Comparison of ENCODE assay signal across 10 cellular contexts in genomic region chr2:237895544-237896506, GRCh38. TPM values are rescaled to one million over a fixed set of nuclear protein-coding genes. Genes with fewer than 3 reads are reported as not detected.
DNase-seq lines count a peak whose midpoint lies in the region; ATAC-seq and TF ChIP-seq lines count a peak whose summit lies in the region.
"Had no signal": no experiment of that assay in that cellular context is flagged by ENCODE, and none has a peak within 500 bp of the region (broad histone marks: within the 10 kb centered on the region; RNA-seq: fewer than 3 reads in every experiment).

No MANE protein-coding gene starts in this region.

- H3F3A ChIP-seq in MM.1S (ENCODE audit: insufficient read depth, low read length) = no peaks in the 10 kb centered on the region

- no peak overlapping the region for H3K18ac ChIP-seq in trophoblast cell (ENCODE audit: low read length)

- H3K36me3 ChIP-seq in trophoblast cell (ENCODE audit: control insufficient read depth in 1 of 2, insufficient read depth in 2 of 2, low read length in 2 of 2) (no peaks in the 10 kb centered on the region), MM.1S (replicated peaks; ENCODE audit: insufficient read depth, low read length) (no peaks in the 10 kb centered on the region)

- WGBS in trophoblast cell (ENCODE audit: extremely low coverage, insufficient coverage, insufficient read length) = no CpG with 5 or more reads among the region's 27 CpGs

- peak overlapping the region; percentile 17 for H3K14ac ChIP-seq in trophoblast cell (ENCODE audit: low read length)

- H3K4me2 ChIP-seq in trophoblast cell (ENCODE audit: low read length) = no peak overlapping the region
- no peak overlapping the region for H3K4me2 ChIP-seq in MM.1S (ENCODE audit: low read depth, low read length)

- H2AK5ac ChIP-seq in trophoblast cell (ENCODE audit: low read length) = no peak overlapping the region

- H3K4ac ChIP-seq in trophoblast cell (ENCODE audit: low read depth, low read length) = no peak overlapping the region

- no peak overlapping the region for H2BK120ac ChIP-seq in trophoblast cell (ENCODE audit: insufficient read depth, low read length, poor library complexity)

- H3K79me1 ChIP-seq in trophoblast cell (ENCODE audit: low read length) = no peaks in the 10 kb centered on the region

- H2BK12ac ChIP-seq in trophoblast cell (ENCODE audit: low read length) = no peak overlapping the region

- H3K27ac ChIP-seq in foreskin keratinocyte (peak overlapping the region; percentile 14), trophoblast cell (ENCODE audit: low read depth, low read length) (no peak overlapping the region), MM.1S (ENCODE audit: low read length) (no peak overlapping the region)

- TF ChIP-seq CTCF in foreskin keratinocyte (conservative IDR thresholded peaks at IDR 0.05) (no peak), GM10266 (IDR thresholded peaks at IDR 0.05; ENCODE audit: control insufficient read depth, insufficient read depth, low read depth, missing control alignments) (no peak), MM.1S (IDR thresholded peaks at IDR 0.05; ENCODE audit: low read length) (no peak)

- no peak overlapping the region for H4K91ac ChIP-seq in trophoblast cell (ENCODE audit: low read depth, low read length)

- H3K27me3 ChIP-seq in foreskin keratinocyte (no peaks in the 10 kb centered on the region), trophoblast cell (ENCODE audit: insufficient read depth, low read length) (no peaks in the 10 kb centered on the region), MM.1S (replicated peaks; ENCODE audit: insufficient read depth, low read length) (no peaks in the 10 kb centered on the region)

- H3K79me2 ChIP-seq in trophoblast cell (ENCODE audit: control insufficient read depth, insufficient read depth, low read length, poor library complexity) (no peaks in the 10 kb centered on the region), MM.1S (ENCODE audit: low read length) (no peaks in the 10 kb centered on the region)

- H3K4me1 ChIP-seq in foreskin keratinocyte = peaks cover 19% of the 10 kb centered on the region
- peaks cover 5 to 15% of the 10 kb centered on the region in 2 experiments for H3K4me1 ChIP-seq in trophoblast cell (ENCODE audit: control insufficient read depth in 1 of 2, insufficient read depth in 2 of 2, low read length in 2 of 2)
- no peaks in the 10 kb centered on the region for H3K4me1 ChIP-seq in MM.1S (ENCODE audit: low read length)

- H4K8ac ChIP-seq in trophoblast cell (ENCODE audit: low read depth, low read length) = no peak overlapping the region

- DNase-seq in DMS 273 (lab: John Stamatoyannopoulos, UW; ENCODE audit: unreplicated experiment) = peak; percentile 83
- DNase-seq in NCI-H345 treated with DMSO at 0.1 percent for 48 hours (lab: John Stamatoyannopoulos, UW; ENCODE audit: unreplicated experiment) = peak; percentile 86
- peak; percentile 29 to 47 for DNase-seq in foreskin keratinocyte
- peak; percentile 35 to 70 for DNase-seq in trophoblast cell
- DNase-seq in GM10266 (ENCODE audit: extremely low spot score) = no peak
- DNase-seq in MM.1S = no peak
- DNase-seq: T-helper 9 cell had no signal

- H3K4me3 ChIP-seq in trophoblast cell (ENCODE audit: low read depth, low read length) (no peak overlapping the region), MM.1S (ENCODE audit: low read length) (no peak overlapping the region)
- H3K4me3 ChIP-seq: lung had no signal

- no peak overlapping the region for H2BK5ac ChIP-seq in trophoblast cell (ENCODE audit: low read depth, low read length, poor library complexity)

- H3K9me2 ChIP-seq in MM.1S (replicated peaks; ENCODE audit: insufficient read depth, low read length) = no peaks in the 10 kb centered on the region

- no peaks in the 10 kb centered on the region for H4K20me1 ChIP-seq in MM.1S (ENCODE audit: insufficient read depth, low read length)

- H2AFZ ChIP-seq in trophoblast cell (ENCODE audit: insufficient read depth, low read length, poor library complexity) = no peak overlapping the region
- no peak overlapping the region for H2AFZ ChIP-seq in MM.1S (ENCODE audit: low read length)

- peaks cover 2% of the 10 kb centered on the region for H3K9me3 ChIP-seq in trophoblast cell (ENCODE audit: insufficient read depth, low read depth, low read length)
- H3K9me3 ChIP-seq in MM.1S (replicated peaks; ENCODE audit: insufficient read depth, low read length) = no peaks in the 10 kb centered on the region

- no peak overlapping the region for H3K23ac ChIP-seq in trophoblast cell (ENCODE audit: low read length)

- H3K9ac ChIP-seq in trophoblast cell (ENCODE audit: low read length) (no peak overlapping the region), MM.1S (ENCODE audit: low read length) (no peak overlapping the region)

- no peak overlapping the region for H4K12ac ChIP-seq in trophoblast cell (ENCODE audit: low read depth, low read length)

- peak; percentile 75 for ATAC-seq in foreskin keratinocyte
- ATAC-seq in HG03571 (IDR thresholded peaks at IDR 0.05; ENCODE audit: unreplicated experiment) = no peak
- ATAC-seq in GM19463 (IDR thresholded peaks at IDR 0.05; ENCODE audit: unreplicated experiment) = no peak

RNA-seq across cellular contexts. Expression of gene RAMP1, which starts 36.4 kb away (rescaled TPM):
- 3.4 and 4.3 TPM in 2 replicates for total RNA-seq in foreskin keratinocyte
- 5.4 and 7.4 TPM in 2 replicates for polyA plus RNA-seq in foreskin keratinocyte
- polyA plus RNA-seq in trophoblast cell (2013) = 17.4 and 19.0 TPM in 2 replicates

Comparison
In these comparisons a context has a peak if more than half of its experiments do, and no peak if none do; other contexts are left out.
1. DNase-seq: peak in DMS 273 (single experiment), NCI-H345 treated with DMSO at 0.1 percent for 48 hours (single experiment), foreskin keratinocyte (2 of 2) and trophoblast cell (2 of 2); none in GM10266 (single experiment) and MM.1S (single experiment).